In genomic region chr6:138410972-138411667, GRCh38 we compare ENCODE assay signal across 11 cellular contexts. TPM values are rescaled to one million over a fixed set of nuclear protein-coding genes. Genes with fewer than 3 reads are reported as not detected.
DNase-seq lines count a peak whose midpoint lies in the region; TF ChIP-seq lines count a peak whose summit lies in the region.
"Had no signal": no experiment of that assay in that cellular context is flagged by ENCODE, and none has a peak within 500 bp of the region (broad histone marks: within the 10 kb centered on the region; RNA-seq: fewer than 3 reads in every experiment).

No MANE protein-coding gene starts in this region.

- H3K27me3 Mint-ChIP-seq in CD8-positive, alpha-beta memory T cell: peaks cover 0 to 1% of the 10 kb centered on the region in 2 donors
- H3K27me3 Mint-ChIP-seq in glutamatergic neuron (ENCODE audit: unreplicated experiment): no peaks in the 10 kb centered on the region

- H3K27ac ChIP-seq in CD8-positive, alpha-beta memory T cell (ENCODE audit: low read depth, low read length): no peak overlapping the region
- H3K27ac ChIP-seq in SJSA1: peak overlapping the region; percentile 28
- peak overlapping the region in 2 of 8 donors; percentile 1 to 59 for H3K27ac ChIP-seq in spleen
- peak overlapping the region in 1 of 2 donors; percentile 7 for H3K27ac ChIP-seq in uterus

- TF ChIP-seq CTCF in HFF-Myc (IDR thresholded peaks at IDR 0.05; ENCODE audit: low read depth, low read length, missing control alignments) (no peak), glutamatergic neuron (IDR thresholded peaks at IDR 0.05; ENCODE audit: partially characterized antibody, unreplicated experiment) (no peak), spleen (IDR thresholded peaks at IDR 0.05 in 8 of 11, conservative IDR thresholded peaks at IDR 0.05 in 3 of 11) (no peak), uterus (IDR thresholded peaks at IDR 0.05) (no peak)

- H3K4me3 ChIP-seq in CD8-positive, alpha-beta memory T cell (ENCODE audit: low read length): no peak overlapping the region
- H3K4me3 ChIP-seq in HFF-Myc (replicated peaks; ENCODE audit: low read depth, low read length) (no peak overlapping the region), SJSA1 (no peak overlapping the region), spleen (no peak overlapping the region), uterus (no peak overlapping the region)

- peaks cover 10 to 25% (median 19%) of the 10 kb centered on the region in 3 donors for H3K4me1 Mint-ChIP-seq in CD8-positive, alpha-beta memory T cell
- H3K4me1 Mint-ChIP-seq in glutamatergic neuron (ENCODE audit: low read depth, unreplicated experiment): no peaks in the 10 kb centered on the region

- no peaks in the 10 kb centered on the region for H3K27me3 ChIP-seq in CD8-positive, alpha-beta memory T cell (ENCODE audit: insufficient read depth, low read length, poor library complexity, severe bottlenecking)
- H3K27me3 ChIP-seq in SJSA1 (replicated peaks) (no peaks in the 10 kb centered on the region), spleen (replicated peaks in 1 of 7) (no peaks in the 10 kb centered on the region), uterus (no peaks in the 10 kb centered on the region)

- POLR2A ChIA-PET in CD8-positive, alpha-beta memory T cell (lab: Charles Lee): interaction anchor here (0.6 kb wide), 1 partner anchor 463 kb away, joined by 3 read pairs; no protein-coding TSS in a partner anchor

- no peak overlapping the region for H3K4me3 Mint-ChIP-seq in CD8-positive, alpha-beta memory T cell
- no peak overlapping the region for H3K4me3 Mint-ChIP-seq in glutamatergic neuron (ENCODE audit: unreplicated experiment)

- H3K9me3 ChIP-seq in CD8-positive, alpha-beta memory T cell (ENCODE audit: low read length): no peaks in the 10 kb centered on the region
- H3K9me3 ChIP-seq in SJSA1 (replicated peaks) (no peaks in the 10 kb centered on the region), spleen (no peaks in the 10 kb centered on the region), uterus (no peaks in the 10 kb centered on the region)

- H3K9me3 Mint-ChIP-seq in CD8-positive, alpha-beta memory T cell: no peaks in the 10 kb centered on the region
- peaks cover 4% of the 10 kb centered on the region for H3K9me3 Mint-ChIP-seq in glutamatergic neuron (ENCODE audit: unreplicated experiment)

- no peak for DNase-seq in CD8-positive, alpha-beta memory T cell
- DNase-seq in HFF-Myc (ENCODE audit: extremely low read depth, low read depth) (peak; percentile 44), SJSA1 (ENCODE audit: low read depth in 1 of 2, low spot score in 2 of 2) (peak in 1 of 2 experiments; percentile 68), glutamatergic neuron (no peak), dedifferentiated amniotic fluid mesenchymal stem cell (ENCODE audit: extremely low spot score) (no peak), spleen (no peak), uterus (no peak)
- no peak for DNase-seq in effector CD8-positive, alpha-beta T cell (lab: John Stamatoyannopoulos, UW)
- DNase-seq: amygdala, MM.1S had no signal

- WGBS in spleen, 5 donors: 78 to 85% (median 79%) methylated on average over 2 of the region's 2 CpGs

- no peaks in the 10 kb centered on the region for H3K4me1 ChIP-seq in CD8-positive, alpha-beta memory T cell (ENCODE audit: insufficient read depth, low read length)
- H3K4me1 ChIP-seq in SJSA1 (replicated peaks) (peaks cover 20% of the 10 kb centered on the region), spleen (peaks cover 0 to 31% (median under 1%) of the 10 kb centered on the region in 6 donors), uterus (no peaks in the 10 kb centered on the region)

- intact Hi-C loops in spleen (cut with DNase I; ENCODE audit: low total_unique reads) (no loop called here), uterus (cut with DNase I; ENCODE audit: low total_unique reads) (no loop called here)

- peaks cover 60% of the 10 kb centered on the region for H3K36me3 ChIP-seq in CD8-positive, alpha-beta memory T cell (ENCODE audit: insufficient read depth, low read length)
- H3K36me3 ChIP-seq in SJSA1 (peaks cover 41% of the 10 kb centered on the region), spleen (peaks cover 8 to 100% (median 78%) of the 10 kb centered on the region in 6 donors), uterus (no peaks in the 10 kb centered on the region)

- CTCF ChIA-PET in CD8-positive, alpha-beta memory T cell (lab: Charles Lee): no interaction called here

- H3K27ac Mint-ChIP-seq in CD8-positive, alpha-beta memory T cell: peak overlapping the region in 6 of 8 donors; percentile 7 to 91 (median 39)
- peak overlapping the region; percentile 1 for H3K27ac Mint-ChIP-seq in glutamatergic neuron (ENCODE audit: unreplicated experiment)

- TF ChIP-seq POLR2A in spleen (IDR thresholded peaks at IDR 0.05): no peak
- TF ChIP-seq POLR2A in uterus (IDR thresholded peaks at IDR 0.05): no peak

- peaks cover 11 to 89% (median 37%) of the 10 kb centered on the region in 3 donors for H3K36me3 Mint-ChIP-seq in CD8-positive, alpha-beta memory T cell
- H3K36me3 Mint-ChIP-seq in glutamatergic neuron (ENCODE audit: unreplicated experiment): peaks cover 14% of the 10 kb centered on the region

RNA-seq across cellular contexts. Expression of gene HEBP2, which starts 7.1 kb away (rescaled TPM):
- total RNA-seq in CD8-positive, alpha-beta memory T cell: 10 to 100 TPM; 27.2 to 27.5 TPM
- 42.0 TPM for polyA plus RNA-seq in CD8-positive, alpha-beta memory T cell
- total RNA-seq in SJSA1 (2014; rRNA removed; shearing (Covaris generic)): 22.8 and 64.8 TPM in 2 replicates
- total RNA-seq in glutamatergic neuron (ENCODE audit: unreplicated experiment): 53.0 TPM
- total RNA-seq in spleen: 10 to 100 TPM; 12.3 to 37.0 (median 28.2) TPM
- polyA plus RNA-seq in spleen: 10 to 100 TPM in 1 of 3 donors, 1 to 10 TPM in 2; 5.7 to 13.6 (median 9.5) TPM
- 10 to 100 TPM in 3 of 4 donors, 1 to 10 TPM in 1; 8.5 to 80.7 (median 35.1) TPM for total RNA-seq in uterus

RNA-seq across cellular contexts. Expression of gene SMIM28, which starts 33.4 kb away (rescaled TPM):
- not detected for total RNA-seq in CD8-positive, alpha-beta memory T cell
- polyA plus RNA-seq in CD8-positive, alpha-beta memory T cell: not detected
- total RNA-seq in SJSA1 (2014; rRNA removed; shearing (Covaris generic)): not detected in 2 replicates
- total RNA-seq in glutamatergic neuron (ENCODE audit: unreplicated experiment) (not detected), spleen (not detected), uterus (not detected)
- not detected for polyA plus RNA-seq in spleen
- polyA plus RNA-seq: neural cell had no signal
